ENCODE assay signal across 14 cellular contexts in the genomic region with DNA sequence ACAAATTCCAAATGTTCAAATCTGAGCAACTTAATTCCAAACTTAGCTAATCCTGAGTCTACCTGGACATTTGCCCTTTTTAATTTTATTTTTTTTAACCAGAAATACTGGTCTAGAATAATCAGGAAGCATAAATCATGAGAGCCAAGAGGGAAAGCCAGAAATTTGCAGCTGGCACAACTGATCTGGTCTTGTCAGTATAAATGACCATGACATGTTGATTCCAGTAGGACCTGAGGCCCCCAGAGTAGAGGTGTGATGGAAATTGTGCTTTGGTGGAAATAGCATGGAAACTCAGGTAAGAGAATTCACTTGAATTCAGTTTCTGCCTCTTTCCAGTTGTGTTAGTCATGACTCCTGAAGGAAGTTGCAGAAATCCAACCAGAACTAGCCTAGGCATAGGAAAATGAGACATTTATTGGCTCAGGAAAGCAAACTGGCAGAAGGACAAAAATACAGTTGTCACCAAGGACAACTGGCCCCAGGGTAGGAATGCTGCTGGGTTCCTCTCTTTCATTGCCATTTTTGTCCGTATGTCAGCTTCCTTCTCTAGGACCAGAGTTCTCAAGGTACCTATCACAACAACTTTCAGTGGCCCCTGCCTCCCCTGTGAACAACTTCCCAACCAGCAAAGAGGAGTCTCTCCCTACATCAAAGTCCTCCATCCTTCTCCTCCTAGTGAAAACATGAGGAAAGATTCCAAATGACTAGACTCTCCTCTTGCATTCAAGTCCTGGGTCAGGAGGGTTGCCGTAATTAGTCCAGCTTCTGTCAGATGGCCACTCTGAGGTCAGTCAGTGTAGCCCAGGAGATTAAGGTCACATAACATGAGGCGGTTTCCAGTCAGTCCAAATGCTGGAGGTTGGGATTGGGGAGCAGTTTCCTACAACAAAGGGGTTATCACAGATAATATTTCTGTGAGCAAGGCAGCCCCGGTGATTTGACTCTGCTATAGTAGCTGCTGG. TPM values are rescaled to one million over a fixed set of nuclear protein-coding genes. Genes with fewer than 3 reads are reported as not detected.
DNase-seq lines count a peak whose midpoint lies in the region; ATAC-seq, FAIRE-seq and TF ChIP-seq lines count a peak whose summit lies in the region.
"Had no signal": no experiment of that assay in that cellular context is flagged by ENCODE, and none has a peak within 500 bp of the region (broad histone marks: within the 10 kb centered on the region; RNA-seq: fewer than 3 reads in every experiment).

No MANE protein-coding gene starts in this region.

- H2BK20ac ChIP-seq in H1 (ENCODE audit: low read length), result no peak overlapping the region

- H3K56ac ChIP-seq in H1 (replicated peaks; ENCODE audit: insufficient read length, low read depth, low read length), result no peak overlapping the region

- ATAC-seq in mucosa of descending colon, result peak; percentile 10
- ATAC-seq in naive thymus-derived CD4-positive, alpha-beta T cell, result no peak
- ATAC-seq: activated T-cell treated with anti-CD3 and anti-CD28 coated beads, Interleukin-2, amount 50 U/mL, for 4 hours had no signal

- no peak overlapping the region for H3K4me2 ChIP-seq in H1 (ENCODE audit: insufficient read depth in 1 of 2, low read depth in 2 of 2, low read length in 2 of 2)

- CTCF ChIA-PET in A673 (lab: Charles Lee), result no interaction called here
- CTCF ChIA-PET in H1 (lab: Charles Lee; ENCODE audit: partially characterized antibody), result interaction anchor here (0.8 to 1.4 kb wide), 3 partner anchors 12 to 125 kb away, joined by 3 to 4 read pairs (median 3); no protein-coding TSS in a partner anchor
- CTCF ChIA-PET in naive thymus-derived CD4-positive, alpha-beta T cell (lab: Charles Lee), result no interaction called here

- H3K27me3 ChIP-seq in A673 (replicated peaks; ENCODE audit: insufficient read depth, low read depth, low read length, poor library complexity) (no peaks in the 10 kb centered on the region), H1 (replicated peaks in 1 of 4; ENCODE audit: control insufficient read depth in 3 of 4, extremely low read depth in 1 of 4, insufficient read depth in 3 of 4, low read length in 3 of 4) (no peaks in the 10 kb centered on the region)
- no peaks in the 10 kb centered on the region for H3K27me3 ChIP-seq in naive thymus-derived CD4-positive, alpha-beta T cell (ENCODE audit: control insufficient read depth in 2 of 2, insufficient read depth in 2 of 2, low read length in 2 of 2)

- WGBS in H1 (ENCODE audit: extremely low coverage in 1 of 2, insufficient coverage in 1 of 2, insufficient read length in 1 of 2, insufficient replicate concordance in 2 of 2, low coverage in 1 of 2, low lambda C conversion rate in 2 of 2, missing lambda C conversion rate in 1 of 2), 2 experiments, result 86% methylated on average over 4 of the region's 4 CpGs; no CpG with 5 or more reads in 1 of the 2 experiments

- no peak overlapping the region for H2AK5ac ChIP-seq in H1 (ENCODE audit: low read depth, low read length)

- TF ChIP-seq RAD21 in H1 (IDR thresholded peaks at IDR 0.05 in 1 of 2, conservative IDR thresholded peaks at IDR 0.05 in 1 of 2; ENCODE audit: low read depth in 2 of 2, low read length in 2 of 2), result no peak

- H3K36me3 ChIP-seq in A673 (ENCODE audit: insufficient read depth, low read length, poor library complexity, severe bottlenecking), result no peaks in the 10 kb centered on the region
- H3K36me3 ChIP-seq in H1 (ENCODE audit: control insufficient read depth in 2 of 4, insufficient read depth in 4 of 4, low read length in 3 of 4), result no peaks in the 10 kb centered on the region
- H3K36me3 ChIP-seq in mucosa of descending colon (ENCODE audit: low read depth), result no peaks in the 10 kb centered on the region
- H3K36me3 ChIP-seq in naive thymus-derived CD4-positive, alpha-beta T cell (ENCODE audit: control insufficient read depth in 2 of 3, insufficient read depth in 3 of 3, low read length in 3 of 3), result no peaks in the 10 kb centered on the region

- H4K20me1 ChIP-seq in H1 (replicated peaks in 1 of 2; ENCODE audit: control insufficient read depth in 1 of 2, insufficient read depth in 2 of 2, low read length in 2 of 2), result no peaks in the 10 kb centered on the region

- H3K18ac ChIP-seq in H1 (ENCODE audit: extremely low read depth, low read length), result no peak overlapping the region

- H3K4me1 Mint-ChIP-seq in HFFc6 (ENCODE audit: low read depth), result peaks cover 55% of the 10 kb centered on the region
- H3K4me1 Mint-ChIP-seq in naive thymus-derived CD4-positive, alpha-beta T cell, result peaks cover 0 to 20% (median 6%) of the 10 kb centered on the region in 7 donors

- DNase-seq in A673 (ENCODE audit: low spot score) (peak; percentile 37), HFFc6 (peak; percentile 79), H1 (ENCODE audit: low read depth in 1 of 2, low spot score in 2 of 2) (no peak), mucosa of descending colon (no peak), NCI-H1436 (lab: John Stamatoyannopoulos, UW) (no peak), AML-193 (lab: John Stamatoyannopoulos, UW) (no peak)
- no peak for DNase-seq in naive thymus-derived CD4-positive, alpha-beta T cell
- DNase-seq in activated CD8-positive, alpha-beta memory T cell treated with anti-CD3 and anti-CD28 coated beads for 24 hours, result no peak
- DNase-seq: activated CD4-positive, alpha-beta T cell treated with anti-CD3 and anti-CD28 coated beads, Interleukin-2, amount 50 U/mL, for 1 hour; activated T-cell treated with anti-CD3 and anti-CD28 coated beads, Interleukin-2, amount 50 U/mL, for 4 hours; erythroblast; NCI-H187; NCI-H524; RPMI8226 had no signal

- no peak for TF ChIP-seq POLR2A in H1 (IDR thresholded peaks at IDR 0.05; ENCODE audit: control extremely low read depth in 1 of 2, low read depth in 2 of 2, low read length in 2 of 2)

- H3K4me3 ChIP-seq in A673 (ENCODE audit: low read depth, low read length, poor library complexity, severe bottlenecking), result no peak overlapping the region
- H3K4me3 ChIP-seq in H1 (ENCODE audit: extremely low read depth in 1 of 4, insufficient read depth in 2 of 4, low read depth in 3 of 4, low read length in 4 of 4), result no peak overlapping the region
- no peak overlapping the region for H3K4me3 ChIP-seq in mucosa of descending colon
- no peak overlapping the region for H3K4me3 ChIP-seq in naive thymus-derived CD4-positive, alpha-beta T cell (ENCODE audit: low read length)

- no peak overlapping the region for H3K9ac ChIP-seq in H1 (replicated peaks in 1 of 4; ENCODE audit: extremely low read depth in 1 of 4, low read depth in 3 of 4, low read length in 3 of 4)

- 0 out of 2 replicates have a peak overlapping the region, but pooled peaks have one; percentile 30 for H2AFZ ChIP-seq in H1 (ENCODE audit: low read length)

- no peak overlapping the region for H2BK5ac ChIP-seq in H1 (ENCODE audit: low read depth, low read length)

- BruUV-seq in A673 (replicated peaks; lab: Mats Ljungman, UMichigan), result no TSS peak

- no peak overlapping the region for H3K4ac ChIP-seq in H1 (replicated peaks; ENCODE audit: insufficient read length, low read depth, low read length)

- no peak overlapping the region for H4K5ac ChIP-seq in H1 (ENCODE audit: insufficient read length, low read depth, low read length)

- no peak for TF ChIP-seq EP300 in H1 (IDR thresholded peaks at IDR 0.05; ENCODE audit: borderline replicate concordance in 1 of 2, low read depth in 2 of 2, low read length in 2 of 2)

- peaks cover 47% of the 10 kb centered on the region for H3K4me1 ChIP-seq in A673 (ENCODE audit: insufficient read depth, low read length, poor library complexity, severe bottlenecking)
- H3K4me1 ChIP-seq in H1 (replicated peaks in 1 of 4; ENCODE audit: control insufficient read depth in 3 of 4, insufficient read depth in 4 of 4, low read length in 3 of 4), result no peaks in the 10 kb centered on the region
- peaks cover 17% of the 10 kb centered on the region for H3K4me1 ChIP-seq in mucosa of descending colon (ENCODE audit: low read depth)
- H3K4me1 ChIP-seq in naive thymus-derived CD4-positive, alpha-beta T cell (ENCODE audit: control insufficient read depth in 2 of 2, insufficient read depth in 2 of 2, low read length in 2 of 2), result peaks cover 0 to 4% of the 10 kb centered on the region in 2 donors

- H2BK12ac ChIP-seq in H1 (ENCODE audit: low read depth, low read length), result no peak overlapping the region

- no peak overlapping the region for H4K91ac ChIP-seq in H1 (replicated peaks; ENCODE audit: insufficient read length, low read length)

- no peaks in the 10 kb centered on the region for H3K36me3 Mint-ChIP-seq in HFFc6 (ENCODE audit: low read depth)
- H3K36me3 Mint-ChIP-seq in naive thymus-derived CD4-positive, alpha-beta T cell, result peaks cover 0 to 4% (median 0%) of the 10 kb centered on the region in 5 donors

- H3K9me3 ChIP-seq in A673 (ENCODE audit: low read depth, low read length, poor library complexity, severe bottlenecking) (no peaks in the 10 kb centered on the region), H1 (ENCODE audit: insufficient read depth in 2 of 2, low read depth in 1 of 2, low read length in 1 of 2) (no peaks in the 10 kb centered on the region), mucosa of descending colon (no peaks in the 10 kb centered on the region)
- no peaks in the 10 kb centered on the region for H3K9me3 ChIP-seq in naive thymus-derived CD4-positive, alpha-beta T cell (ENCODE audit: control insufficient read depth in 2 of 3, low read length in 3 of 3)

- H3K4me3 Mint-ChIP-seq in HFFc6, result peak overlapping the region; percentile 10; the same call in 1 of the 2 replicates
- peak overlapping the region in 1 of 10 donors; percentile 63 for H3K4me3 Mint-ChIP-seq in naive thymus-derived CD4-positive, alpha-beta T cell
- H3K4me3 Mint-ChIP-seq: activated T-cell treated with anti-CD3 and anti-CD28 coated beads, Interleukin-2, amount 50 U/mL, for 4 hours had no signal

- H3K27ac ChIP-seq in A673 (ENCODE audit: low read depth, low read length, poor library complexity, severe bottlenecking), result peak overlapping the region; percentile 48
- H3K27ac ChIP-seq in H1 (ENCODE audit: low read depth, low read length), result no peak overlapping the region
- no peak overlapping the region for H3K27ac ChIP-seq in naive thymus-derived CD4-positive, alpha-beta T cell (ENCODE audit: low read depth, low read length)

- H3K79me2 ChIP-seq in H1 (ENCODE audit: control insufficient read depth in 1 of 2, insufficient read depth in 2 of 2, low read length in 2 of 2), result no peaks in the 10 kb centered on the region

- no peaks in the 10 kb centered on the region for H3K23me2 ChIP-seq in H1 (ENCODE audit: low read depth, low read length)

- H4K8ac ChIP-seq in H1 (ENCODE audit: extremely low read depth, insufficient read depth, low read length), result no peak overlapping the region

- H2BK15ac ChIP-seq in H1 (ENCODE audit: low read length), result no peak overlapping the region

- TF ChIP-seq CTCF in A673 (conservative IDR thresholded peaks at IDR 0.05; ENCODE audit: low read depth, low read length) (no peak), HFFc6 (IDR thresholded peaks at IDR 0.05) (no peak), H1 (IDR thresholded peaks at IDR 0.05; ENCODE audit: control extremely low read depth in 1 of 3, insufficient read depth in 1 of 3, low read depth in 1 of 3, low read length in 3 of 3) (no peak), mucosa of descending colon (IDR thresholded peaks at IDR 0.05) (no peak)

- H3K27ac Mint-ChIP-seq in HFFc6, result peak overlapping the region; percentile 90
- H3K27ac Mint-ChIP-seq in naive thymus-derived CD4-positive, alpha-beta T cell, result no peak overlapping the region

- H3K14ac ChIP-seq in H1 (ENCODE audit: insufficient read length), result no peak overlapping the region

- no peak overlapping the region for H2BK120ac ChIP-seq in H1 (replicated peaks; ENCODE audit: low read depth, low read length)

- intact Hi-C loops in A673 (cut with micrococcal nuclease; ENCODE audit: unreplicated experiment) (no loop called here), mucosa of descending colon (cut with DNase I, micrococcal nuclease) (no loop called here)
- intact Hi-C loops in naive thymus-derived CD4-positive, alpha-beta T cell (cut with micrococcal nuclease), result no loop called here

- no peak for FAIRE-seq in H1 (lab: Jason Lieb, UNC)

- POLR2A ChIA-PET in A673 (lab: Charles Lee; ENCODE audit: low non-redundant PET) (no interaction called here), H1 (lab: Charles Lee; ENCODE audit: partially characterized antibody) (no interaction called here)
- POLR2A ChIA-PET in naive thymus-derived CD4-positive, alpha-beta T cell (lab: Charles Lee), result no interaction called here

- no peak overlapping the region for H3K23ac ChIP-seq in H1 (ENCODE audit: insufficient read length)

- H3K27me3 Mint-ChIP-seq in HFFc6 (ENCODE audit: insufficient read depth), result no peaks in the 10 kb centered on the region; the same call in 1 of the 2 replicates
- H3K27me3 Mint-ChIP-seq in naive thymus-derived CD4-positive, alpha-beta T cell, result peaks cover 0 to 4% (median 0%) of the 10 kb centered on the region in 5 donors

- no peaks in the 10 kb centered on the region for H3K79me1 ChIP-seq in H1 (ENCODE audit: low read depth, low read length)

- H3K9me3 Mint-ChIP-seq in HFFc6, result no peaks in the 10 kb centered on the region
- H3K9me3 Mint-ChIP-seq in naive thymus-derived CD4-positive, alpha-beta T cell, result no peaks in the 10 kb centered on the region
- H3K9me3 Mint-ChIP-seq: activated T-cell treated with anti-CD3 and anti-CD28 coated beads, Interleukin-2, amount 50 U/mL, for 4 hours had no signal

RNA-seq across cellular contexts. Expression of a gene that starts 29.3 kb away (rescaled TPM):
- not detected in 2 replicates for total RNA-seq in A673 (2021)
- total RNA-seq in HFFc6 (2021; fragmentation: NEBNext Ultra II Directional; extraction: Animal tissue kit (Norgen Biotek cat#: 25700)), result under 1 TPM; 0.28 to 0.71 (median 0.37) TPM
- total RNA-seq in H1 (2021; fragmentation: NEBNext Ultra II Directional; extraction: Animal tissue kit (Norgen Biotek cat#: 25700)), result not detected in 2 replicates
- not detected in 2 replicates for polyA plus RNA-seq in H1 (2011; rRNA removed)
- not detected for polyA plus RNA-seq in H1 (2011; cell fraction: cytosol; rRNA removed)
- not detected for polyA plus RNA-seq in H1 (2011; cell fraction: nucleus; rRNA removed)
- polyA plus RNA-seq in H1 (2012, experiment 1 of 2), result not detected in 4 replicates
- polyA plus RNA-seq in H1 (2012, experiment 2 of 2), result not detected
- not detected for polyA plus RNA-seq in H1 (2013, experiment 1 of 2)
- polyA plus RNA-seq in H1 (2013, experiment 2 of 2), result not detected
- not detected in 2 replicates for polyA minus RNA-seq in H1 (2011; rRNA and poly(A)+ RNA removed)
- polyA minus RNA-seq in H1 (2011; cell fraction: cytosol; rRNA and poly(A)+ RNA removed), result not detected
- polyA minus RNA-seq in H1 (2011; cell fraction: nucleus; rRNA and poly(A)+ RNA removed), result not detected
- total RNA-seq in mucosa of descending colon, result under 1 TPM; 0.20 to 0.63 (median 0.29) TPM
- not detected for total RNA-seq in naive thymus-derived CD4-positive, alpha-beta T cell
- polyA plus RNA-seq in naive thymus-derived CD4-positive, alpha-beta T cell, result not detected
- total RNA-seq: activated T-cell treated with anti-CD3 and anti-CD28 coated beads, Interleukin-2, amount 50 U/mL, for 4 hours had no signal

Comparison
In these comparisons a context has a peak if more than half of its experiments do, and no peak if none do; other contexts are left out.
1. DNase-seq: peak in A673 (single experiment) and HFFc6 (single experiment); none in H1 (0 of 2), mucosa of descending colon (0 of 3), NCI-H1436 (single experiment), naive thymus-derived CD4-positive, alpha-beta T cell (0 of 9), AML-193 (0 of 2) and activated CD8-positive, alpha-beta memory T cell treated with anti-CD3 and anti-CD28 coated beads for 24 hours (single experiment).